ENCODE assay signal across 10 cellular contexts in genomic region chr12:100229036-100229635, GRCh38. TPM values are rescaled to one million over a fixed set of nuclear protein-coding genes. Genes with fewer than 3 reads are reported as not detected.
DNase-seq lines count a peak whose midpoint lies in the region; ATAC-seq and TF ChIP-seq lines count a peak whose summit lies in the region.
"Had no signal": no experiment of that assay in that cellular context is flagged by ENCODE, and none has a peak within 500 bp of the region (broad histone marks: within the 10 kb centered on the region; RNA-seq: fewer than 3 reads in every experiment).

No MANE protein-coding gene starts in this region.

- H3K27me3 ChIP-seq in GM23248 (replicated peaks; ENCODE audit: insufficient read depth) (no peaks in the 10 kb centered on the region), esophagus squamous epithelium (no peaks in the 10 kb centered on the region), gastroesophageal sphincter (no peaks in the 10 kb centered on the region), MM.1S (replicated peaks; ENCODE audit: insufficient read depth, low read length) (no peaks in the 10 kb centered on the region)

- H2AFZ ChIP-seq in GM23248 (no peak overlapping the region), MM.1S (ENCODE audit: low read length) (no peak overlapping the region)

- in situ Hi-C loops in GM23248 (cut with MboI), result no loop called here

- H3K27ac Mint-ChIP-seq in progenitor cell of endocrine pancreas, result no peak overlapping the region
- H3K27ac Mint-ChIP-seq: nephron progenitor cell had no signal

- DNase-seq in GM23248 (peak; percentile 22), OCI-M1 (lab: John Stamatoyannopoulos, UW) (peak; percentile 18), esophagus squamous epithelium (lab: John Stamatoyannopoulos, UW) (no peak), progenitor cell of endocrine pancreas (ENCODE audit: low spot score, unreplicated experiment) (no peak), MM.1S (no peak), hippocampal formation (lab: John Stamatoyannopoulos, UW) (no peak)
- DNase-seq: activated CD4-positive, alpha-beta T cell treated with anti-CD3 and anti-CD28 coated beads, Interleukin-2, amount 50 U/mL, for 48 hours; nephron progenitor cell had no signal

- H3K4me2 ChIP-seq in GM23248 (ENCODE audit: unreplicated experiment) (no peak overlapping the region), MM.1S (ENCODE audit: low read depth, low read length) (no peak overlapping the region)

- H4K20me1 ChIP-seq in GM23248 (ENCODE audit: insufficient read depth) (no peaks in the 10 kb centered on the region), MM.1S (ENCODE audit: insufficient read depth, low read length) (no peaks in the 10 kb centered on the region)

- no peaks in the 10 kb centered on the region for H3F3A ChIP-seq in GM23248 (ENCODE audit: insufficient read depth)
- no peaks in the 10 kb centered on the region for H3F3A ChIP-seq in MM.1S (ENCODE audit: insufficient read depth, low read length)

- H3K9me2 ChIP-seq in GM23248 (ENCODE audit: insufficient read depth) (no peaks in the 10 kb centered on the region), MM.1S (replicated peaks; ENCODE audit: insufficient read depth, low read length) (no peaks in the 10 kb centered on the region)

- peaks cover 7% of the 10 kb centered on the region; the same call in 1 of the 2 replicates for H3K36me3 ChIP-seq in GM23248 (ENCODE audit: low read depth)
- peaks cover 0 to 20% (median 5%) of the 10 kb centered on the region in 3 donors for H3K36me3 ChIP-seq in esophagus squamous epithelium
- H3K36me3 ChIP-seq in gastroesophageal sphincter, result peaks cover 0 to 18% of the 10 kb centered on the region in 2 donors
- no peaks in the 10 kb centered on the region for H3K36me3 ChIP-seq in MM.1S (replicated peaks; ENCODE audit: insufficient read depth, low read length)

- H3K9ac ChIP-seq in GM23248 (no peak overlapping the region), MM.1S (ENCODE audit: low read length) (no peak overlapping the region)

- H3K4me1 ChIP-seq in GM23248 (ENCODE audit: insufficient read depth) (peaks cover under 1% of the 10 kb centered on the region; the same call in 1 of the 2 replicates), esophagus squamous epithelium (peaks cover 0 to 37% (median 3%) of the 10 kb centered on the region in 3 donors), gastroesophageal sphincter (peaks cover 0 to 4% (median 0%) of the 10 kb centered on the region in 3 donors), MM.1S (ENCODE audit: low read length) (no peaks in the 10 kb centered on the region)

- H3K36me3 Mint-ChIP-seq in progenitor cell of endocrine pancreas (ENCODE audit: insufficient read depth), result peaks cover 3% of the 10 kb centered on the region

- no peaks in the 10 kb centered on the region for H3K9me3 ChIP-seq in GM23248 (ENCODE audit: low read depth)
- no peaks in the 10 kb centered on the region for H3K9me3 ChIP-seq in esophagus squamous epithelium
- no peaks in the 10 kb centered on the region for H3K9me3 ChIP-seq in gastroesophageal sphincter
- H3K9me3 ChIP-seq in MM.1S (replicated peaks; ENCODE audit: insufficient read depth, low read length), result no peaks in the 10 kb centered on the region

- no peaks in the 10 kb centered on the region for H3K79me2 ChIP-seq in GM23248 (ENCODE audit: insufficient read depth)
- H3K79me2 ChIP-seq in MM.1S (ENCODE audit: low read length), result no peaks in the 10 kb centered on the region

- ATAC-seq in gastroesophageal sphincter, result no peak

- WGBS in GM23248 (ENCODE audit: low coverage in 1 of 2, low lambda C conversion rate in 2 of 2, missing lambda C conversion rate in 2 of 2), 2 experiments, result 91 to 94% methylated on average over 5 of the region's 5 CpGs
- 77 to 85% methylated on average over 4 to 5 of the region's 5 CpGs for WGBS in esophagus squamous epithelium, 2 donors
- WGBS in gastroesophageal sphincter (ENCODE audit: low coverage in 1 of 2), 2 donors, result 95 to 100% methylated on average over 2 to 4 of the region's 5 CpGs

- TF ChIP-seq POLR2A in esophagus squamous epithelium (IDR thresholded peaks at IDR 0.05) (no peak), gastroesophageal sphincter (IDR thresholded peaks at IDR 0.05) (no peak)

- H3K4me3 ChIP-seq in GM23248, result no peak overlapping the region
- H3K4me3 ChIP-seq in esophagus squamous epithelium, result no peak overlapping the region
- no peak overlapping the region for H3K4me3 ChIP-seq in gastroesophageal sphincter
- H3K4me3 ChIP-seq in MM.1S (ENCODE audit: low read length), result no peak overlapping the region

- intact Hi-C loops in esophagus squamous epithelium (cut with DNase I), result no loop called here

- no peaks in the 10 kb centered on the region for H3K27me3 Mint-ChIP-seq in progenitor cell of endocrine pancreas

- no peak overlapping the region for H3K4me3 Mint-ChIP-seq in progenitor cell of endocrine pancreas (ENCODE audit: low read depth)
- H3K4me3 Mint-ChIP-seq: nephron progenitor cell had no signal

- TF ChIP-seq CTCF in 22Rv1 (IDR thresholded peaks at IDR 0.05), result peak; percentile 88
- TF ChIP-seq CTCF in esophagus squamous epithelium (IDR thresholded peaks at IDR 0.05), result peak in 3 of 6 experiments; percentile 13 to 50 (median 39)
- no peak for TF ChIP-seq CTCF in progenitor cell of endocrine pancreas (IDR thresholded peaks at IDR 0.05; ENCODE audit: unreplicated experiment)
- TF ChIP-seq CTCF in gastroesophageal sphincter (IDR thresholded peaks at IDR 0.05), result no peak
- TF ChIP-seq CTCF in MM.1S (IDR thresholded peaks at IDR 0.05; ENCODE audit: low read length), result no peak

- H3K27ac ChIP-seq in 22Rv1 (peak overlapping the region; percentile 81), GM23248 (no peak overlapping the region), esophagus squamous epithelium (peak overlapping the region in 3 of 4 donors; percentile 58 to 68 (median 67)), gastroesophageal sphincter (no peak overlapping the region), MM.1S (ENCODE audit: low read length) (no peak overlapping the region)

- peaks cover under 1% of the 10 kb centered on the region for H3K4me1 Mint-ChIP-seq in progenitor cell of endocrine pancreas (ENCODE audit: low read depth)

- TF ChIP-seq EP300 in gastroesophageal sphincter (IDR thresholded peaks at IDR 0.05), result no peak

- no peaks in the 10 kb centered on the region for H3K9me3 Mint-ChIP-seq in progenitor cell of endocrine pancreas (ENCODE audit: low read depth)
- H3K9me3 Mint-ChIP-seq: nephron progenitor cell had no signal

RNA-seq across cellular contexts. Expression of gene ACTR6, which starts 28.5 kb away (rescaled TPM):
- total RNA-seq in GM23248 (2014; rRNA removed; shearing (Covaris generic)), result 25.1 and 36.3 TPM in 2 replicates
- 29.7 and 31.5 TPM in 2 replicates for polyA plus RNA-seq in GM23248 (2016; fragmentation: Nextera tagmentation; extraction: Ambion mirVana)
- total RNA-seq in esophagus squamous epithelium, result 10 to 100 TPM; 14.2 to 21.0 (median 16.5) TPM
- 22.0 and 29.7 TPM in 2 replicates for total RNA-seq in progenitor cell of endocrine pancreas
- 10 to 100 TPM; 11.6 to 30.8 (median 17.5) TPM for total RNA-seq in gastroesophageal sphincter

RNA-seq across cellular contexts. Expression of gene DEPDC4, which starts 37.7 kb away (rescaled TPM):
- total RNA-seq in GM23248 (2014; rRNA removed; shearing (Covaris generic)), result 0.13 TPM in 1 of 2 replicates, not detected in the other
- polyA plus RNA-seq in GM23248 (2016; fragmentation: Nextera tagmentation; extraction: Ambion mirVana), result 1.5 and 2.7 TPM in 2 replicates
- total RNA-seq in esophagus squamous epithelium, result 1 to 10 TPM in 1 of 4 donors, under 1 TPM in 2, not detected in 1; 0.76 to 1.1 (median 0.95) TPM
- 3.9 and 4.3 TPM in 2 replicates for total RNA-seq in progenitor cell of endocrine pancreas
- 1 to 10 TPM in 1 of 4 donors, under 1 TPM in 1, not detected in 2; 0.89 to 2.0 TPM for total RNA-seq in gastroesophageal sphincter

RNA-seq across cellular contexts. Expression of gene SCYL2, which starts 37.8 kb away (rescaled TPM):
- total RNA-seq in GM23248 (2014; rRNA removed; shearing (Covaris generic)), result 42.9 and 45.0 TPM in 2 replicates
- 27.2 and 28.3 TPM in 2 replicates for polyA plus RNA-seq in GM23248 (2016; fragmentation: Nextera tagmentation; extraction: Ambion mirVana)
- total RNA-seq in esophagus squamous epithelium (10 to 100 TPM; 27.7 to 51.8 (median 39.5) TPM), progenitor cell of endocrine pancreas (68.2 and 73.3 TPM in 2 replicates), gastroesophageal sphincter (10 to 100 TPM; 51.0 to 72.8 (median 61.4) TPM)

Comparison
In these comparisons a context has a peak if more than half of its experiments do, and no peak if none do; other contexts are left out.
1. H3K27ac ChIP-seq: peak in 22Rv1 (single experiment) and esophagus squamous epithelium (3 of 4); none in GM23248 (single experiment), gastroesophageal sphincter (0 of 4) and MM.1S (single experiment).
2. DNase-seq: peak in GM23248 (single experiment) and OCI-M1 (single experiment); none in esophagus squamous epithelium (single experiment), progenitor cell of endocrine pancreas (single experiment), MM.1S (single experiment) and hippocampal formation (0 of 2).